In genomic region chr17:74190154-74190553, GRCh38 we compare ENCODE assay signal across 9 cellular contexts. TPM values are rescaled to one million over a fixed set of nuclear protein-coding genes. Genes with fewer than 3 reads are reported as not detected.
DNase-seq lines count a peak whose midpoint lies in the region; ATAC-seq and TF ChIP-seq lines count a peak whose summit lies in the region.
"Had no signal": no experiment of that assay in that cellular context is flagged by ENCODE, and none has a peak within 500 bp of the region (broad histone marks: within the 10 kb centered on the region; RNA-seq: fewer than 3 reads in every experiment).

No MANE protein-coding gene starts in this region.

- TF ChIP-seq EP300 in tibial nerve (IDR thresholded peaks at IDR 0.05) = no peak

- DNase-seq in DMS 273 treated with DMSO at 0.1 percent for 48 hours (lab: John Stamatoyannopoulos, UW) (peak; percentile 60), NCI-H345 (lab: John Stamatoyannopoulos, UW) (peak; percentile 67), myocyte (ENCODE audit: low read depth) (peak; percentile 48), dedifferentiated amniotic fluid mesenchymal stem cell (ENCODE audit: extremely low spot score) (no peak), T-helper 9 cell (no peak), tibial nerve (ENCODE audit: low spot score in 2 of 2) (no peak)

- TF ChIP-seq POLR2A in tibial nerve (IDR thresholded peaks at IDR 0.05) = no peak

- H3K4me3 ChIP-seq in tibial nerve = no peak overlapping the region

- peaks cover 0 to 16% of the 10 kb centered on the region in 2 donors for H3K27me3 ChIP-seq in tibial nerve

- H3K9me3 Mint-ChIP-seq in brain = peaks cover 0 to 12% (median 0%) of the 10 kb centered on the region in 5 experiments
- H3K9me3 Mint-ChIP-seq: activated naive CD4-positive, alpha-beta T cell treated with anti-CD3 and anti-CD28 coated beads, Interleukin-2, amount 50 U/mL, for 24 hours had no signal

- H3K27ac Mint-ChIP-seq in brain = peak overlapping the region; percentile 0 to 54 (median 42)
- H3K27ac Mint-ChIP-seq: activated naive CD4-positive, alpha-beta T cell treated with anti-CD3 and anti-CD28 coated beads, Interleukin-2, amount 50 U/mL, for 24 hours had no signal

- peaks cover 5% of the 10 kb centered on the region for H3K27me3 Mint-ChIP-seq in brain

- TF ChIP-seq CTCF in brain (conservative IDR thresholded peaks at IDR 0.05) = no peak
- no peak for TF ChIP-seq CTCF in tibial nerve (IDR thresholded peaks at IDR 0.05)

- H3K9me3 ChIP-seq in tibial nerve = no peaks in the 10 kb centered on the region

- WGBS in tibial nerve, 2 donors = 42 to 45% methylated on average over 2 of the region's 2 CpGs

- H3K4me3 Mint-ChIP-seq in brain = no peak overlapping the region
- H3K4me3 Mint-ChIP-seq: activated naive CD4-positive, alpha-beta T cell treated with anti-CD3 and anti-CD28 coated beads, Interleukin-2, amount 50 U/mL, for 24 hours had no signal

- H3K4me1 Mint-ChIP-seq in brain = peaks cover 60% of the 10 kb centered on the region
- H3K4me1 Mint-ChIP-seq: activated naive CD4-positive, alpha-beta T cell treated with anti-CD3 and anti-CD28 coated beads, Interleukin-2, amount 50 U/mL, for 24 hours had no signal

- no peaks in the 10 kb centered on the region for H3K36me3 Mint-ChIP-seq in brain
- H3K36me3 Mint-ChIP-seq: activated naive CD4-positive, alpha-beta T cell treated with anti-CD3 and anti-CD28 coated beads, Interleukin-2, amount 50 U/mL, for 24 hours had no signal

- ATAC-seq in GM21529 (IDR thresholded peaks at IDR 0.05; ENCODE audit: unreplicated experiment) = peak; percentile 70

- no peaks in the 10 kb centered on the region for H3K4me1 ChIP-seq in tibial nerve

- no peak overlapping the region for H3K27ac ChIP-seq in tibial nerve

- no peaks in the 10 kb centered on the region for H3K36me3 ChIP-seq in tibial nerve

RNA-seq across cellular contexts. Expression of gene RPL38, which starts 13.3 kb away (rescaled TPM):
- polyA plus RNA-seq in brain (ENCODE audit: insufficient read depth, low read depth, low replicate concordance) = 4,253 TPM
- total RNA-seq in myocyte = 239 and 288 TPM in 2 replicates
- polyA plus RNA-seq in myocyte (2012) = 2,289 TPM
- total RNA-seq in tibial nerve = 100 to 1,000 TPM; 284 to 366 (median 363) TPM

RNA-seq across cellular contexts. Expression of gene TTYH2, which starts 23.2 kb away (rescaled TPM):
- 91.1 TPM for polyA plus RNA-seq in brain (ENCODE audit: insufficient read depth, low read depth, low replicate concordance)
- 1.4 and 8.8 TPM in 2 replicates for total RNA-seq in myocyte
- polyA plus RNA-seq in myocyte (2012) = 0.59 TPM
- total RNA-seq in tibial nerve = 10 to 100 TPM; 22.6 to 37.2 (median 26.4) TPM

Comparison
In these comparisons a context has a peak if more than half of its experiments do, and no peak if none do; other contexts are left out.
1. DNase-seq: peak in DMS 273 treated with DMSO at 0.1 percent for 48 hours (single experiment), NCI-H345 (single experiment) and myocyte (single experiment); none in dedifferentiated amniotic fluid mesenchymal stem cell (single experiment), T-helper 9 cell (single experiment) and tibial nerve (0 of 2).